In the genomic region with DNA sequence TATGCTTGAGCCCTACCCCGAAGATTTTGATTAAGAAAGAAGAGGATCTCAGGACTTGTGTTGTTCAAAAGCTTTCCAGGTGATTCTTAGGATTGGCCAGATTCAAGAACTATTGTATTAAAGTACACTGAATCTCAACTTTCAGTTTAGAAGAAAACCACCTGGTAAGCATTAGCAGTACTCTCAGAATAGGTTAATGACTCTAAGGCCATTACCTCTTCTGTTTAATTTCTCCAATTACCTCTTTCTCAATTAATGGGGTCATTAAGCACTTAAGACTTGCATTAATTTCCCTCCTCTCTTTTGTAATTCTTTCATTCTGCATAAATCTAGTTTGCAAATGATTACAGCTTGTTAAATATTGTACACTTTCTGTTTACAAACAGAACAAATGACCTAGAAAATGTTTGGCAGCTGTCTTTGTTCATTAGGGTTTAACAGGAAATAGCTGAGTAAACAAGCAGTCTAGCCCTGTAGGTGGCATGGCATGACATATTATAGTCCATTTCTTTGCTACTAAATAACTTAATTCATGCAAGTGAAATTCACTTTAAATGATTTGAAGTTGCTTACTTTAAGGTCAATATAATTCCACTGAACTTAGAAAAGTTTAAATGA, we compare ENCODE assay signal across 29 cellular contexts. TPM values are rescaled to one million over a fixed set of nuclear protein-coding genes. Genes with fewer than 3 reads are reported as not detected.
A peak's percentile ranks its signal among the peaks of the same experiment; 100 is the strongest.
DNase-seq lines count a peak whose midpoint lies in the region; ATAC-seq, FAIRE-seq and TF ChIP-seq lines count a peak whose summit lies in the region.
"Had no signal": no experiment of that assay in that cellular context is flagged by ENCODE, and none has a peak within 500 bp of the region (broad histone marks: within the 10 kb centered on the region; RNA-seq: fewer than 3 reads in every experiment).

No MANE protein-coding gene starts in this region.

- H3K4me1 Mint-ChIP-seq in WTC11 = peaks cover 23% of the 10 kb centered on the region

- H3K9me3 Mint-ChIP-seq in WTC11 = no peaks in the 10 kb centered on the region
- H3K9me3 Mint-ChIP-seq: activated T-cell treated with anti-CD3 and anti-CD28 coated beads, Interleukin-2, amount 50 U/mL, for 24 hours; memory B cell had no signal

- H3K27me3 ChIP-seq in right lobe of liver (no peaks in the 10 kb centered on the region), pancreas (no peaks in the 10 kb centered on the region)
- H3K27me3 ChIP-seq: BE2C, cardiac muscle cell, vagina had no signal

- H3K9me3 ChIP-seq in right lobe of liver (no peaks in the 10 kb centered on the region), pancreas (no peaks in the 10 kb centered on the region)
- H3K9me3 ChIP-seq: BE2C, Caco-2, vagina had no signal

- ATAC-seq in WTC11 = 0 out of 2 replicates have a peak, but pooled peaks have one; percentile 26
- ATAC-seq in right lobe of liver = peak; percentile 56 to 80 (median 78)
- ATAC-seq in pancreas = no peak
- ATAC-seq: activated CD4-positive, CD25-positive, alpha-beta regulatory T cell treated with anti-CD3 and anti-CD28 coated beads, Interleukin-2, amount 50 U/mL, for 24 hours had no signal

- CTCF ChIA-PET in WTC11 (lab: Charles Lee) = interaction anchor here (1.0 kb wide), 1 partner anchor 442 kb away, joined by 4 read pairs; no protein-coding TSS in a partner anchor

- peak overlapping the region; percentile 62; the same call in 1 of the 2 replicates for H3K27ac Mint-ChIP-seq in WTC11
- H3K27ac Mint-ChIP-seq: activated T-cell treated with anti-CD3 and anti-CD28 coated beads, Interleukin-2, amount 50 U/mL, for 24 hours; memory B cell had no signal

- no peaks in the 10 kb centered on the region for H3K36me3 Mint-ChIP-seq in WTC11
- H3K36me3 Mint-ChIP-seq: memory B cell had no signal

- H3K36me3 ChIP-seq in right lobe of liver (no peaks in the 10 kb centered on the region), pancreas (no peaks in the 10 kb centered on the region)
- H3K36me3 ChIP-seq: BE2C, cardiac muscle cell, vagina had no signal

- TF ChIP-seq POLR2A in right lobe of liver (IDR thresholded peaks at IDR 0.05) = no peak

- H3K27ac ChIP-seq in right lobe of liver (peak overlapping the region; percentile 62 to 74 (median 65)), pancreas (no peak overlapping the region)
- H3K27ac ChIP-seq: cardiac muscle cell, epithelial cell of prostate, SK-N-MC, vagina had no signal

- intact Hi-C loops in right lobe of liver (cut with DNase I) (no loop called here), pancreas (cut with DNase I) (no loop called here)

- DNase-seq in NCI-H1417 (lab: John Stamatoyannopoulos, UW) (peak in 2 of 3 experiments; percentile 23 to 72), NCI-H1417 treated with DMSO at 0.1 percent for 48 hours (lab: John Stamatoyannopoulos, UW) (no peak), NCI-H1930 (lab: John Stamatoyannopoulos, UW) (peak; percentile 71 to 72), WTC11 (ENCODE audit: low spot score) (no peak), right lobe of liver (no peak), pancreas (no peak)
- no peak for DNase-seq in activated CD4-positive, alpha-beta T cell treated with anti-CD3 and anti-CD28 coated beads for 1 hour
- DNase-seq in activated CD4-positive, CD25-positive, alpha-beta regulatory T cell treated with anti-CD3 and anti-CD28 coated beads, Interleukin-2, amount 50 U/mL, for 72 hours = no peak
- DNase-seq: activated naive CD4-positive, alpha-beta T cell treated with Interleukin-2 at 50 U/mL for 16 hours; activated T-cell treated with anti-CD3 and anti-CD28 coated beads, Interleukin-2, amount 50 U/mL, for 24 hours; amygdala; BE2C; Caco-2; foreskin fibroblast; HCEC 1CT; hippocampal formation; islet precursor cell; NCI-H187 treated with DMSO at 0.1 percent for 48 hours; NCI-H82; nucleus accumbens; T1000 had no signal

- no peak for FAIRE-seq in pancreas (lab: Jason Lieb, UNC)
- FAIRE-seq: A204.1 had no signal

- H3K4me1 ChIP-seq in right lobe of liver (peaks cover 4 to 56% (median 14%) of the 10 kb centered on the region in 4 donors), pancreas (peaks cover 0 to 7% (median 2%) of the 10 kb centered on the region in 3 donors)
- H3K4me1 ChIP-seq: Caco-2, vagina had no signal

- H3K27me3 Mint-ChIP-seq in WTC11 (ENCODE audit: low read depth) = no peaks in the 10 kb centered on the region; the same call in 1 of the 2 replicates
- H3K27me3 Mint-ChIP-seq: activated T-cell treated with anti-CD3 and anti-CD28 coated beads, Interleukin-2, amount 50 U/mL, for 24 hours; memory B cell had no signal

- 14% methylated on average over 1 of the region's 1 CpG for WGBS in right lobe of liver (ENCODE audit: insufficient coverage, low coverage, low lambda C conversion rate, missing lambda C conversion rate)
- 36 to 38% methylated on average over 1 of the region's 1 CpG for WGBS in pancreas, 2 donors

- POLR2A ChIA-PET in WTC11 (lab: Charles Lee) = no interaction called here

- H3K4me3 ChIP-seq in right lobe of liver (no peak overlapping the region), pancreas (no peak overlapping the region)
- H3K4me3 ChIP-seq: cardiac muscle cell, SK-N-MC, vagina had no signal

- no peak for TF ChIP-seq CTCF in WTC11 (IDR thresholded peaks at IDR 0.05)
- peak; percentile 6 to 29 (median 10) for TF ChIP-seq CTCF in right lobe of liver (IDR thresholded peaks at IDR 0.05)
- no peak for TF ChIP-seq CTCF in pancreas (IDR thresholded peaks at IDR 0.05)

- no peak overlapping the region for H3K4me3 Mint-ChIP-seq in WTC11
- H3K4me3 Mint-ChIP-seq: activated T-cell treated with anti-CD3 and anti-CD28 coated beads, Interleukin-2, amount 50 U/mL, for 24 hours; memory B cell had no signal

TF ChIP-seq in WTC11, 78 proteins besides CTCF, POLR2A, EP300 and RAD21:
- TF ChIP-seq, protein P1, sequence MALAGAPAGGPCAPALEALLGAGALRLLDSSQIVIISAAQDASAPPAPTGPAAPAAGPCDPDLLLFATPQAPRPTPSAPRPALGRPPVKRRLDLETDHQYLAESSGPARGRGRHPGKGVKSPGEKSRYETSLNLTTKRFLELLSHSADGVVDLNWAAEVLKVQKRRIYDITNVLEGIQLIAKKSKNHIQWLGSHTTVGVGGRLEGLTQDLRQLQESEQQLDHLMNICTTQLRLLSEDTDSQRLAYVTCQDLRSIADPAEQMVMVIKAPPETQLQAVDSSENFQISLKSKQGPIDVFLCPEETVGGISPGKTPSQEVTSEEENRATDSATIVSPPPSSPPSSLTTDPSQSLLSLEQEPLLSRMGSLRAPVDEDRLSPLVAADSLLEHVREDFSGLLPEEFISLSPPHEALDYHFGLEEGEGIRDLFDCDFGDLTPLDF (CRISPR knock-in tag; IDR thresholded peaks at IDR 0.05) = no peak
- no peak for TF ChIP-seq ZBTB21 (CRISPR knock-in tag; IDR thresholded peaks at IDR 0.05; ENCODE audit: borderline replicate concordance)
- TF ChIP-seq ZNF416 (CRISPR knock-in tag; IDR thresholded peaks at IDR 0.05) = no peak
- no peak for TF ChIP-seq ZNF317 (CRISPR knock-in tag; IDR thresholded peaks at IDR 0.05; ENCODE audit: borderline replicate concordance, low read depth)
- TF ChIP-seq, protein P2, sequence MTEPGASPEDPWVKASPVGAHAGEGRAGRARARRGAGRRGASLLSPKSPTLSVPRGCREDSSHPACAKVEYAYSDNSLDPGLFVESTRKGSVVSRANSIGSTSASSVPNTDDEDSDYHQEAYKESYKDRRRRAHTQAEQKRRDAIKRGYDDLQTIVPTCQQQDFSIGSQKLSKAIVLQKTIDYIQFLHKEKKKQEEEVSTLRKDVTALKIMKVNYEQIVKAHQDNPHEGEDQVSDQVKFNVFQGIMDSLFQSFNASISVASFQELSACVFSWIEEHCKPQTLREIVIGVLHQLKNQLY (CRISPR knock-in tag; IDR thresholded peaks at IDR 0.05) = no peak
- TF ChIP-seq GTF2I (CRISPR knock-in tag; conservative IDR thresholded peaks at IDR 0.05) = no peak
- no peak for TF ChIP-seq SMAD4 (CRISPR knock-in tag; IDR thresholded peaks at IDR 0.05)
- no peak for TF ChIP-seq ELF4 (CRISPR knock-in tag; IDR thresholded peaks at IDR 0.05; ENCODE audit: low read depth)
- no peak for TF ChIP-seq NFE2L1 (CRISPR knock-in tag; IDR thresholded peaks at IDR 0.05)

RNA-seq across cellular contexts. Expression of a gene that starts 20.4 kb away (rescaled TPM):
- total RNA-seq in WTC11 (2021) (not detected in 3 replicates), right lobe of liver (1 to 10 TPM in 3 of 6 experiments, under 1 TPM in 3; 0.32 to 2.4 (median 1.2) TPM), pancreas (not detected)
- polyA plus RNA-seq in pancreas = not detected
- total RNA-seq: Caco-2, cardiac muscle cell, myocyte, vagina had no signal
- polyA plus RNA-seq: cardiac muscle cell had no signal

RNA-seq across cellular contexts. Expression of a gene that starts 59.5 kb away (rescaled TPM):
- total RNA-seq in WTC11 (2021) = 1.4 to 1.6 TPM (median 1.5 TPM) in 3 replicates
- total RNA-seq in right lobe of liver = 1,000 to 10,000 TPM; 2,615 to 3,271 (median 2,774) TPM
- 1 to 10 TPM in 1 of 6 donors, under 1 TPM in 5; 0.03 to 3.2 (median 0.08) TPM for total RNA-seq in pancreas
- under 1 TPM; 0.09 to 0.11 TPM for polyA plus RNA-seq in pancreas
- total RNA-seq: myocyte, vagina had no signal

Comparison
In these comparisons a context has a peak if more than half of its experiments do, and no peak if none do; other contexts are left out.
1. DNase-seq: peak in NCI-H1417 (2 of 3) and NCI-H1930 (2 of 2); none in NCI-H1417 treated with DMSO at 0.1 percent for 48 hours (single experiment), WTC11 (single experiment), right lobe of liver (0 of 3), activated CD4-positive, alpha-beta T cell treated with anti-CD3 and anti-CD28 coated beads for 1 hour (single experiment), activated CD4-positive, CD25-positive, alpha-beta regulatory T cell treated with anti-CD3 and anti-CD28 coated beads, Interleukin-2, amount 50 U/mL, for 72 hours (single experiment) and pancreas (0 of 6).
2. ATAC-seq: peak in WTC11 (single experiment) and right lobe of liver (4 of 4); none in pancreas (0 of 4).
3. CTCF ChIP-seq: peak in right lobe of liver (4 of 4); none in WTC11 (single experiment) and pancreas (0 of 4).
4. H3K27ac ChIP-seq: peak in right lobe of liver (3 of 3); none in pancreas (0 of 4).
5. RNA of a gene that starts 59.5 kb away (total RNA-seq): 2,615 to 3,271 TPM in right lobe of liver; 1.4 to 1.6 TPM in WTC11 and 0.03 to 3.2 TPM in pancreas; every median in the first group is over 100 times any median in the second.